ENCODE assay signal across 8 cellular contexts in the genomic region with DNA sequence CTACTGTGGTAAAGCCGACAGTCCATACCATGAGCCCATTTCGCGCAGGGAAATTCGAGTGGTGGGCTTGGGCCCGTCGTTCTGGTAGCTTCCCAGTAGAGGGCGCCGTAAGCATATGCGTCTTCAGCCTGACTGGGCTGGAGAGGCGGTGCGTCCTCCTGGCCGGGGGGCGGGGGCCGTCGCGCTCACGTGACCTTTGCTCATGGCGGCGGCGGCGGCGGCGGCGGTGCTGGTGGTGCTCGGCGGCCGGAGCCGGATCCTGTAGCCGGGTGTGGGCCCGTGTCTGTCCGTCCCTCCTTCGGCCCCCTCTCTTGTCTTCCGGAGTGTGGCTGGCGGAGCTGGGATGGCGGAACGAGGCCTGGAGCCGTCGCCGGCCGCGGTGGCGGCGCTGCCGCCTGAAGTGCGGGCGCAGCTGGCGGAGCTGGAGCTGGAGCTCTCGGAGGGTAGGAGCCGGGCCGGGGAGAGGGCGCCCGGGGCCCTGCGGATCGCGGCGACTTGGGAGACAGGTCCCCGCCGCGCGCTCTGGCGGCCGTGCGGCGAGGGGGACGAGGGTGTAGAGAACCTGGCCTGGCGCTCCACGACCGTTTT. TPM values are rescaled to one million over a fixed set of nuclear protein-coding genes. Genes with fewer than 3 reads are reported as not detected.
DNase-seq lines count a peak whose midpoint lies in the region; ATAC-seq and TF ChIP-seq lines count a peak whose summit lies in the region.

A gene with protein sequence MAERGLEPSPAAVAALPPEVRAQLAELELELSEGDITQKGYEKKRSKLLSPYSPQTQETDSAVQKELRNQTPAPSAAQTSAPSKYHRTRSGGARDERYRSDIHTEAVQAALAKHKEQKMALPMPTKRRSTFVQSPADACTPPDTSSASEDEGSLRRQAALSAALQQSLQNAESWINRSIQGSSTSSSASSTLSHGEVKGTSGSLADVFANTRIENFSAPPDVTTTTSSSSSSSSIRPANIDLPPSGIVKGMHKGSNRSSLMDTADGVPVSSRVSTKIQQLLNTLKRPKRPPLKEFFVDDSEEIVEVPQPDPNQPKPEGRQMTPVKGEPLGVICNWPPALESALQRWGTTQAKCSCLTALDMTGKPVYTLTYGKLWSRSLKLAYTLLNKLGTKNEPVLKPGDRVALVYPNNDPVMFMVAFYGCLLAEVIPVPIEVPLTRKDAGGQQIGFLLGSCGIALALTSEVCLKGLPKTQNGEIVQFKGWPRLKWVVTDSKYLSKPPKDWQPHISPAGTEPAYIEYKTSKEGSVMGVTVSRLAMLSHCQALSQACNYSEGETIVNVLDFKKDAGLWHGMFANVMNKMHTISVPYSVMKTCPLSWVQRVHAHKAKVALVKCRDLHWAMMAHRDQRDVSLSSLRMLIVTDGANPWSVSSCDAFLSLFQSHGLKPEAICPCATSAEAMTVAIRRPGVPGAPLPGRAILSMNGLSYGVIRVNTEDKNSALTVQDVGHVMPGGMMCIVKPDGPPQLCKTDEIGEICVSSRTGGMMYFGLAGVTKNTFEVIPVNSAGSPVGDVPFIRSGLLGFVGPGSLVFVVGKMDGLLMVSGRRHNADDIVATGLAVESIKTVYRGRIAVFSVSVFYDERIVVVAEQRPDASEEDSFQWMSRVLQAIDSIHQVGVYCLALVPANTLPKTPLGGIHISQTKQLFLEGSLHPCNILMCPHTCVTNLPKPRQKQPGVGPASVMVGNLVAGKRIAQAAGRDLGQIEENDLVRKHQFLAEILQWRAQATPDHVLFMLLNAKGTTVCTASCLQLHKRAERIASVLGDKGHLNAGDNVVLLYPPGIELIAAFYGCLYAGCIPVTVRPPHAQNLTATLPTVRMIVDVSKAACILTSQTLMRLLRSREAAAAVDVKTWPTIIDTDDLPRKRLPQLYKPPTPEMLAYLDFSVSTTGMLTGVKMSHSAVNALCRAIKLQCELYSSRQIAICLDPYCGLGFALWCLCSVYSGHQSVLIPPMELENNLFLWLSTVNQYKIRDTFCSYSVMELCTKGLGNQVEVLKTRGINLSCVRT (N-terminal part only) (plus strand): TSS at position 188 of the 588 bp plus-strand sequence. CDS start 156 bp downstream, at position 344.

- peak within 1 kb of the TSS; percentile 80 for H3K9ac ChIP-seq in SU-DHL-6 (ENCODE audit: low read length)

- H3K9me3 ChIP-seq in SU-DHL-6 (ENCODE audit: insufficient read depth, low read length) (no peaks in the 10 kb centered on the region), ovary (no peaks in the 10 kb centered on the region), thymus (ENCODE audit: control insufficient read depth) (no peaks in the 10 kb centered on the region)

- POLR2A ChIA-PET in activated naive CD8-positive, alpha-beta T cell treated with anti-CD3 and anti-CD28 coated beads, Interleukin-2, amount 10 ng/mL, durations not matched to agents 7 days and 5 days (lab: Charles Lee): interaction anchor here (0.6 to 3.0 kb wide), 19 partner anchors 10 to 521 kb away, joined by 3 to 22 read pairs (median 4); a partner anchor contains a TSS

- peak within 1 kb of the TSS; percentile 84 for H2AFZ ChIP-seq in SU-DHL-6 (ENCODE audit: low read depth, low read length, severe bottlenecking)

- H3K9me2 ChIP-seq in SU-DHL-6 (replicated peaks; ENCODE audit: insufficient read depth, low read length): no peaks in the 10 kb centered on the region

- peaks cover 11% of the 10 kb centered on the region; the same call in 1 of the 2 replicates for H3F3A ChIP-seq in SU-DHL-6 (ENCODE audit: insufficient read depth)

- peak within 1 kb of the TSS; percentile 94 for H3K4me3 Mint-ChIP-seq in activated naive CD8-positive, alpha-beta T cell treated with anti-CD3 and anti-CD28 coated beads, Interleukin-2, amount 10 ng/mL, durations not matched to agents 7 days and 5 days

- H3K27me3 ChIP-seq in SU-DHL-6 (ENCODE audit: low read length) (no peaks in the 10 kb centered on the region), ovary (no peaks in the 10 kb centered on the region), thymus (ENCODE audit: control insufficient read depth, insufficient read depth) (no peaks in the 10 kb centered on the region)

- H3K4me1 ChIP-seq in ovary (ENCODE audit: insufficient read depth) (peaks cover 4% of the 10 kb centered on the region), thymus (ENCODE audit: control insufficient read depth, insufficient read depth, low read length) (peaks cover 10% of the 10 kb centered on the region)

- peak; percentile 89 for TF ChIP-seq CTCF in GM12865 (IDR thresholded peaks at IDR 0.05; ENCODE audit: insufficient read depth, low read depth, low read length, missing control alignments)
- TF ChIP-seq CTCF in SU-DHL-6 (IDR thresholded peaks at IDR 0.05; ENCODE audit: insufficient read depth, low read length, poor library complexity, severe bottlenecking): peak; percentile 48
- TF ChIP-seq CTCF in ovary (IDR thresholded peaks at IDR 0.05): peak; percentile 93 to 98 (median 97)

- no peaks in the 10 kb centered on the region for H3K27me3 Mint-ChIP-seq in activated naive CD8-positive, alpha-beta T cell treated with anti-CD3 and anti-CD28 coated beads, Interleukin-2, amount 10 ng/mL, durations not matched to agents 7 days and 5 days

- peak within 1 kb of the TSS; percentile 76 for H3K4me3 ChIP-seq in GM12865 (ENCODE audit: low read depth, low read length)
- peak within 1 kb of the TSS; percentile 70 for H3K4me3 ChIP-seq in SU-DHL-6 (ENCODE audit: insufficient read depth, low read length, poor library complexity, severe bottlenecking)
- H3K4me3 ChIP-seq in ovary: peak within 1 kb of the TSS; percentile 55
- peak within 1 kb of the TSS; percentile 91 for H3K4me3 ChIP-seq in thymus (ENCODE audit: low read length)

- DNase-seq in GM12865 (ENCODE audit: low read depth) (peak; percentile 97), NCI-H1105 treated with DMSO at 0.1 percent for 48 hours (lab: John Stamatoyannopoulos, UW) (peak; percentile 72), Right ventricle myocardium inferior (ENCODE audit: missing footprints) (peak; percentile 99), ovary (peak; percentile 93 to 97 (median 95))
- DNase-seq in activated naive CD8-positive, alpha-beta T cell treated with anti-CD3 and anti-CD28 coated beads, Interleukin-2, amount 10 ng/mL, durations not matched to agents 7 days and 5 days: peak; percentile 94

- peak; percentile 16 for TF ChIP-seq POLR2A in ovary (IDR thresholded peaks at IDR 0.05)

- H4K20me1 ChIP-seq in SU-DHL-6 (ENCODE audit: low read depth, low read length): peaks cover 13% of the 10 kb centered on the region; the same call in 1 of the 2 replicates

- H3K9me3 Mint-ChIP-seq in activated naive CD8-positive, alpha-beta T cell treated with anti-CD3 and anti-CD28 coated beads, Interleukin-2, amount 10 ng/mL, durations not matched to agents 7 days and 5 days: peaks cover 1% of the 10 kb centered on the region

- WGBS in ovary, 3 donors: 1% methylated on average over 30 to 68 of the region's 68 CpGs
- WGBS in thymus: under 1% methylated on average over 68 of the region's 68 CpGs

- H3K27ac ChIP-seq in SU-DHL-6 (ENCODE audit: low read depth, low read length): peak within 1 kb of the TSS; percentile 56
- H3K27ac ChIP-seq in ovary: peak within 1 kb of the TSS; percentile 86 to 91
- peak within 1 kb of the TSS; percentile 96 for H3K27ac ChIP-seq in thymus (ENCODE audit: low read depth)

- peaks cover 31% of the 10 kb centered on the region for H3K79me2 ChIP-seq in SU-DHL-6 (ENCODE audit: insufficient read depth, low read length)

- peak within 1 kb of the TSS; percentile 70 for H3K4me2 ChIP-seq in SU-DHL-6 (ENCODE audit: low read depth, low read length, poor library complexity, severe bottlenecking)

- intact Hi-C loops in Right ventricle myocardium inferior (cut with DNase I): loop anchor here (1.0 to 5.0 kb wide), 2 partner anchors 133 to 222 kb away; no protein-coding TSS in a partner anchor
- intact Hi-C loops in ovary (cut with DNase I): loop anchor here (2.0 to 5.0 kb wide), 2 partner anchors 132 kb away; no protein-coding TSS in a partner anchor

- H3K36me3 ChIP-seq in SU-DHL-6 (ENCODE audit: low read length) (no peaks in the 10 kb centered on the region), ovary (no peaks in the 10 kb centered on the region), thymus (ENCODE audit: control insufficient read depth, insufficient read depth) (no peaks in the 10 kb centered on the region)

- H3K36me3 Mint-ChIP-seq in activated naive CD8-positive, alpha-beta T cell treated with anti-CD3 and anti-CD28 coated beads, Interleukin-2, amount 10 ng/mL, durations not matched to agents 7 days and 5 days: peaks cover 5% of the 10 kb centered on the region

- ATAC-seq in HG02642 (IDR thresholded peaks at IDR 0.05; ENCODE audit: poor library complexity, unreplicated experiment) (peak; percentile 83), Right ventricle myocardium inferior (peak; percentile 97)
- ATAC-seq in activated naive CD8-positive, alpha-beta T cell treated with anti-CD3 and anti-CD28 coated beads, Interleukin-2, amount 10 ng/mL, durations not matched to agents 7 days and 5 days (ENCODE audit: low read depth): peak; percentile 81

- peak within 1 kb of the TSS; percentile 91 for H3K27ac Mint-ChIP-seq in activated naive CD8-positive, alpha-beta T cell treated with anti-CD3 and anti-CD28 coated beads, Interleukin-2, amount 10 ng/mL, durations not matched to agents 7 days and 5 days

- H3K4me1 Mint-ChIP-seq in activated naive CD8-positive, alpha-beta T cell treated with anti-CD3 and anti-CD28 coated beads, Interleukin-2, amount 10 ng/mL, durations not matched to agents 7 days and 5 days: peaks cover 45% of the 10 kb centered on the region

- no peak for TF ChIP-seq EP300 in ovary (IDR thresholded peaks at IDR 0.05)

RNA-seq across cellular contexts. Expression of the gene that starts here (rescaled TPM):
- total RNA-seq in activated naive CD8-positive, alpha-beta T cell treated with anti-CD3 and anti-CD28 coated beads, Interleukin-2, amount 10 ng/mL, durations not matched to agents 7 days and 5 days: 10 to 100 TPM; 19.5 to 21.3 TPM
- total RNA-seq in Right ventricle myocardium inferior (9.4 TPM), ovary (10 to 100 TPM; 16.4 to 33.3 (median 20.0) TPM)
- polyA plus RNA-seq in ovary (10 to 100 TPM in 1 of 2 donors, 1 to 10 TPM in 1; 7.2 to 17.4 TPM), thymus (8.9 TPM)

Comparison
In these comparisons a context has a peak if more than half of its experiments do, and no peak if none do; other contexts are left out.
1. Peak in every context shown above with its lines: DNase-seq, ATAC-seq, H3K4me3 ChIP-seq and H3K27ac ChIP-seq.